ENCODE assay signal across 8 cellular contexts in the genomic region with DNA sequence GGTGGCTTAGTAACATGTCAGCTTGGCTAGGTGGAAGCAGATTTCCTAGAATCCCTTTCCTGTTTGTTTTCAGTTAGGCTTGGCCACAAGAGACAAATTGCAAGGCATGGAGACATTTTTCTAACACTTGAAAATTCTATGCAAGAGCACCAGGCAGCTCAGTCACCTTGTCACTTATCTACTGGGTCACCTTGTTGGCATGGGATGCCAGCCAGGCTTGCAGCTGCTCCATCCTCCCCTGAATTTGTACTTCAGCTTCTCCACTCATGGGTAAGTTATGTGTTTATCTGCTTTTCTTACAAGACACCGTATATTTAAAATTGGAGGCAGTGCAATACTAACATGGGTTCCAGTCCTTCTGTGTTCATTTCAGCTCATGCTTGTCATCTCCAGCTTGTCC. TPM values are rescaled to one million over a fixed set of nuclear protein-coding genes. Genes with fewer than 3 reads are reported as not detected.
"Had no signal": no experiment of that assay in that cellular context is flagged by ENCODE, and none has a peak within 500 bp of the region (broad histone marks: within the 10 kb centered on the region; RNA-seq: fewer than 3 reads in every experiment).

No MANE protein-coding gene starts in this region.

- H3K4me3 ChIP-seq: GM23338 had no signal

- ATAC-seq: GM23338 had no signal

- FAIRE-seq: H1, HTR-8/SVneo had no signal

- DNase-seq: H9, HCEC 1CT, IMR-90, KBM-7 had no signal

- H2AFZ ChIP-seq: GM23338 had no signal

- H3K4me2 ChIP-seq: GM23338 had no signal

RNA-seq across cellular contexts. Expression of a gene that starts 43.3 kb away (rescaled TPM):
- total RNA-seq: GM23338, H1, H9, HT-29, IMR-90 had no signal
- polyA plus RNA-seq: GM23338, H1, IMR-90 had no signal

RNA-seq across cellular contexts. Expression of a gene that starts 46.8 kb away (rescaled TPM):
- total RNA-seq: H1, H9, HT-29, IMR-90 had no signal
- polyA plus RNA-seq: GM23338, IMR-90 had no signal
